In genomic region chr4:67020079-67020807, GRCh38 we compare ENCODE assay signal across 1 cellular context.
TF ChIP-seq lines count a peak whose summit lies in the region.

No MANE protein-coding gene starts in this region.

TF ChIP-seq in SK-N-SH treated with all-trans-retinoic acid at 6 μM for 48 hours, 23 proteins besides CTCF, POLR2A, EP300 and RAD21 (continued from another document):
- TF ChIP-seq PATZ1 (CRISPR knock-in tag; IDR thresholded peaks at IDR 0.05; ENCODE audit: borderline replicate concordance) (no peak), ESRRG (CRISPR knock-in tag; IDR thresholded peaks at IDR 0.05) (no peak), RARB (CRISPR knock-in tag; IDR thresholded peaks at IDR 0.05) (no peak), TOX (CRISPR knock-in tag; IDR thresholded peaks at IDR 0.05; ENCODE audit: borderline replicate concordance) (no peak), OSR1 (CRISPR knock-in tag; IDR thresholded peaks at IDR 0.05) (no peak), ZFP30 (CRISPR knock-in tag; IDR thresholded peaks at IDR 0.05) (no peak), PPARA (CRISPR knock-in tag; IDR thresholded peaks at IDR 0.05; ENCODE audit: borderline replicate concordance) (no peak), SNAI2 (CRISPR knock-in tag; IDR thresholded peaks at IDR 0.05) (no peak), ZFP3 (CRISPR knock-in tag; IDR thresholded peaks at IDR 0.05) (no peak), GLIS3 (CRISPR knock-in tag; IDR thresholded peaks at IDR 0.05) (no peak), POU6F1 (CRISPR knock-in tag; IDR thresholded peaks at IDR 0.05; ENCODE audit: borderline replicate concordance, low read depth) (no peak)
TF ChIP-seq in SK-N-SH treated with all-trans-retinoic acid at 6 μM for 48 hours: peak in this region for 0.
